ENCODE assay signal across 7 cellular contexts in the genomic region with DNA sequence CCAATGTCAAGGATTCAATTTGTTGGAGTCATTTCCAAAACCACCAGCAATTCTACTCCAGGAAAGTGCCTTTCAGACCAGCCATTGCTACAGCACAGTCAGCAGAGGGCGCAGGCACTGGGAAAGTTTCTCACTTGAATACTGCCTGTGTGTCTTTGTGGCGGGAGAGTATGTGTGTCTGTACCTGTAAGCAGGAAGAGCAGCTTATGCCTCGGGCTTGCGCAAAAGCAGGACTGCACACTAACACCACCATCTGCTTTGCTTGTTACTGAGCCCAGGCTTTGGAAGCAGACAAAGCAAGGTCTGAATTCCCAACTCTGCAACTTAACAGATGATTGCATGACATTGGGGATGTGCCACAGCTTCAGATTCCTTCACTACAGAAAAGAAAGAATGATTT. TPM values are rescaled to one million over a fixed set of nuclear protein-coding genes. Genes with fewer than 3 reads are reported as not detected.
DNase-seq lines count a peak whose midpoint lies in the region; ATAC-seq, FAIRE-seq and TF ChIP-seq lines count a peak whose summit lies in the region.

No MANE protein-coding gene starts in this region.

- peak; percentile 63 for ATAC-seq in HG03159 (IDR thresholded peaks at IDR 0.05; ENCODE audit: unreplicated experiment)

- H3K4me3 ChIP-seq in kidney epithelial cell (ENCODE audit: low read depth, low read length), result no peak overlapping the region

- FAIRE-seq in GM12892 (lab: Jason Lieb, UNC), result peak; percentile 93

- H3K27me3 ChIP-seq in kidney epithelial cell (ENCODE audit: control insufficient read depth, insufficient read depth, low read length), result peaks cover 3% of the 10 kb centered on the region

- DNase-seq in GM12892 (ENCODE audit: insufficient read length), result peak; percentile 27
- peak; percentile 79 for DNase-seq in NCI-H2196 treated with DMSO at 0.1 percent for 48 hours (lab: John Stamatoyannopoulos, UW; ENCODE audit: unreplicated experiment)
- DNase-seq in caudate nucleus (lab: John Stamatoyannopoulos, UW), result peak in 51 of 61 donors; percentile 8 to 86 (median 35)
- peak; percentile 66 for DNase-seq in kidney epithelial cell (ENCODE audit: low read depth)
- peak; percentile 47 for DNase-seq in stimulated activated CD4-positive, alpha-beta T cell treated with anti-CD3 and anti-CD28 coated beads, Interleukin-2, amount 100 ng/mL, for 4 hours (ENCODE audit: low read depth)

- TF ChIP-seq CTCF in VCaP (conservative IDR thresholded peaks at IDR 0.05) (peak; percentile 94), kidney epithelial cell (IDR thresholded peaks at IDR 0.05; ENCODE audit: insufficient read depth, low read length, poor library complexity, severe bottlenecking) (peak; percentile 95)

- H3K27ac ChIP-seq in VCaP (peak overlapping the region; percentile 28; the same call in 1 of the 2 replicates), caudate nucleus (ENCODE audit: low read depth, low read length) (no peak overlapping the region)

- no peak for TF ChIP-seq POLR2A in GM12892 (IDR thresholded peaks at IDR 0.05; ENCODE audit: low read depth, low read length)

- no peaks in the 10 kb centered on the region for H3K36me3 ChIP-seq in kidney epithelial cell (ENCODE audit: control insufficient read depth, insufficient read depth, low read length)

RNA-seq across cellular contexts. Expression of a gene that starts 7.0 kb away (rescaled TPM):
- polyA plus RNA-seq in GM12892 (2012; ENCODE audit: missing spikeins), result not detected
- total RNA-seq in kidney epithelial cell, result not detected in 2 replicates

RNA-seq across cellular contexts. Expression of a gene that starts 22.3 kb away (rescaled TPM):
- 1.8 TPM for polyA plus RNA-seq in GM12892 (2012; ENCODE audit: missing spikeins)
- total RNA-seq in kidney epithelial cell, result 0.42 and 0.82 TPM in 2 replicates

RNA-seq across cellular contexts. Expression of a gene that starts 27.5 kb away (rescaled TPM):
- polyA plus RNA-seq in GM12892 (2012; ENCODE audit: missing spikeins), result not detected
- 0.13 TPM in 1 of 2 replicates, not detected in the other for total RNA-seq in kidney epithelial cell

Comparison
In these comparisons a context has a peak if more than half of its experiments do, and no peak if none do; other contexts are left out.
1. DNase-seq: peak in every context shown above with its lines; median percentile 79 in NCI-H2196 treated with DMSO at 0.1 percent for 48 hours; 66 in kidney epithelial cell; 47 in stimulated activated CD4-positive, alpha-beta T cell treated with anti-CD3 and anti-CD28 coated beads, Interleukin-2, amount 100 ng/mL, for 4 hours; 35 in caudate nucleus; 27 in GM12892.